In genomic region chr11:22666700-22667439, GRCh38 we compare ENCODE assay signal across 8 cellular contexts. TPM values are rescaled to one million over a fixed set of nuclear protein-coding genes. Genes with fewer than 3 reads are reported as not detected.
DNase-seq lines count a peak whose midpoint lies in the region; ATAC-seq, FAIRE-seq and TF ChIP-seq lines count a peak whose summit lies in the region.

No MANE protein-coding gene starts in this region.

- no peaks in the 10 kb centered on the region for H3K9me1 ChIP-seq in K562 (ENCODE audit: control insufficient read depth, insufficient read depth, low read length)

- H4K20me1 ChIP-seq in Loucy (ENCODE audit: insufficient read depth, low read length, poor library complexity, severe bottlenecking) (no peaks in the 10 kb centered on the region), K562 (replicated peaks; ENCODE audit: control insufficient read depth, insufficient read depth, low read length) (no peaks in the 10 kb centered on the region; the same call in 1 of the 2 replicates)

- H3K9me2 ChIP-seq in Loucy (replicated peaks; ENCODE audit: low read depth, low read length), result no peaks in the 10 kb centered on the region

- no peak for FAIRE-seq in K562 (lab: Jason Lieb, UNC)

- intact Hi-C loops in K562 (cut with micrococcal nuclease), result no loop called here

- no peaks in the 10 kb centered on the region for H3F3A ChIP-seq in Loucy (ENCODE audit: low read depth)

- no peak for TF ChIP-seq RAD21 in K562 (CRISPR knock-in tag; conservative IDR thresholded peaks at IDR 0.05 in 1 of 2, IDR thresholded peaks at IDR 0.05 in 1 of 2)

- H3K27me3 ChIP-seq in Loucy (ENCODE audit: insufficient read depth, low read length, poor library complexity, severe bottlenecking) (peaks cover 35% of the 10 kb centered on the region), K562 (ENCODE audit: control insufficient read depth in 2 of 2, insufficient read depth in 2 of 2, low read length in 2 of 2) (peaks cover 0 to 8% of the 10 kb centered on the region in 2 experiments; a peak in 2 of 5 replicates), kidney epithelial cell (ENCODE audit: control insufficient read depth, insufficient read depth, low read length) (peaks cover 2% of the 10 kb centered on the region)

- ATAC-seq in GM21390 (IDR thresholded peaks at IDR 0.05; ENCODE audit: unreplicated experiment) (peak; percentile 49), K562 (peak; percentile 64), HG03196 (IDR thresholded peaks at IDR 0.05; ENCODE audit: unreplicated experiment) (no peak)

- CTCF ChIA-PET in K562 (lab: Yijun Ruan, JAX; ENCODE audit: low intra/inter-chr PET ratio), result no interaction called here

- BruUV-seq in K562 (replicated peaks; lab: Mats Ljungman, UMichigan), result no TSS peak

- peak overlapping the region; percentile 60 for H3K4me2 ChIP-seq in Loucy (ENCODE audit: low read depth, low read length, poor library complexity, severe bottlenecking)
- H3K4me2 ChIP-seq in K562 (ENCODE audit: insufficient read depth, low read length), result no peak overlapping the region

- POLR2A ChIA-PET in K562 (lab: Yijun Ruan, JAX), result interaction anchor here (0.9 kb wide), 1 partner anchor 10 kb away, joined by 4 read pairs; no protein-coding TSS in a partner anchor

- H3K36me3 ChIP-seq in Loucy (ENCODE audit: insufficient read depth, low read length), result no peaks in the 10 kb centered on the region
- H3K36me3 ChIP-seq in K562 (ENCODE audit: control insufficient read depth, insufficient read depth, low read length), result no peaks in the 10 kb centered on the region
- no peaks in the 10 kb centered on the region for H3K36me3 ChIP-seq in kidney epithelial cell (ENCODE audit: control insufficient read depth, insufficient read depth, low read length)

- H3K79me2 ChIP-seq in Loucy (ENCODE audit: insufficient read depth, low read length), result no peaks in the 10 kb centered on the region
- no peaks in the 10 kb centered on the region for H3K79me2 ChIP-seq in K562 (ENCODE audit: control insufficient read depth, insufficient read depth, low read length)

- in situ Hi-C loops in K562 (cut with MboI), result no loop called here

- TF ChIP-seq CTCF in Loucy (conservative IDR thresholded peaks at IDR 0.05; ENCODE audit: low read length) (no peak), K562 (IDR thresholded peaks at IDR 0.05 in 2 of 3, conservative IDR thresholded peaks at IDR 0.05 in 1 of 3; ENCODE audit: insufficient read depth in 2 of 3, low read depth in 1 of 3, low read length in 3 of 3) (no peak), kidney epithelial cell (IDR thresholded peaks at IDR 0.05; ENCODE audit: insufficient read depth, low read length, poor library complexity, severe bottlenecking) (no peak)

- H3K9ac ChIP-seq in Loucy (ENCODE audit: low read depth, low read length, poor library complexity, severe bottlenecking) (no peak overlapping the region), K562 (ENCODE audit: insufficient read depth in 1 of 2, low read depth in 2 of 2, low read length in 2 of 2) (no peak overlapping the region)

- 11% methylated on average over 40 of the region's 40 CpGs for WGBS in K562 (ENCODE audit: insufficient coverage, low coverage, missing lambda C conversion rate)

- H3K4me3 ChIP-seq in Loucy (ENCODE audit: low read length, poor library complexity, severe bottlenecking), result peak overlapping the region; percentile 48
- H3K4me3 ChIP-seq in K562, result no peak overlapping the region
- peak overlapping the region; percentile 41 for H3K4me3 ChIP-seq in kidney epithelial cell (ENCODE audit: low read depth, low read length)

- H3K4me1 ChIP-seq in Loucy (ENCODE audit: insufficient read depth, low read length, poor library complexity, severe bottlenecking), result no peaks in the 10 kb centered on the region
- H3K4me1 ChIP-seq in K562 (replicated peaks in 1 of 2; ENCODE audit: control insufficient read depth in 2 of 2, insufficient read depth in 2 of 2, low read length in 2 of 2), result peaks cover 0 to 5% of the 10 kb centered on the region in 2 experiments; a peak in 2 of 5 replicates

- no peak for TF ChIP-seq EP300 in K562 (IDR thresholded peaks at IDR 0.05; ENCODE audit: low read length)

- H3K27ac ChIP-seq in K562 (ENCODE audit: extremely low read depth, low read depth, low read length), result no peak overlapping the region

- TF ChIP-seq POLR2A in K562 (conservative IDR thresholded peaks at IDR 0.05), result no peak

- H2AFZ ChIP-seq in Loucy (ENCODE audit: low read length) (0 out of 2 replicates have a peak overlapping the region, but pooled peaks have one; percentile 31), K562 (ENCODE audit: low read depth, low read length) (no peak overlapping the region)

- H3K9me3 ChIP-seq in Loucy (ENCODE audit: insufficient read depth, low read depth, low read length) (no peaks in the 10 kb centered on the region), K562 (replicated peaks; ENCODE audit: control insufficient read depth, insufficient read depth, low read depth, low read length) (no peaks in the 10 kb centered on the region)

- DNase-seq in EH (ENCODE audit: low read depth) (peak; percentile 3), K562 (ENCODE audit: extremely low read depth in 1 of 4, low spot score in 3 of 4) (no peak), kidney epithelial cell (ENCODE audit: low read depth) (no peak), DMS153 (lab: John Stamatoyannopoulos, UW) (no peak)
- peak; percentile 30 for DNase-seq in stimulated activated CD4-positive, alpha-beta T cell treated with anti-CD3 and anti-CD28 coated beads, Interleukin-15, amount 100 ng/mL, for 24 hours

TF ChIP-seq in K562, 482 proteins besides CTCF, POLR2A, EP300 and RAD21 (continues in another document):
- no peak for TF ChIP-seq OTX1 (CRISPR knock-in tag; IDR thresholded peaks at IDR 0.05)
- no peak for TF ChIP-seq U2AF1 (optimal IDR thresholded peaks at IDR 0.05; ENCODE audit: low read depth, low read length)
- TF ChIP-seq MEF2A (IDR thresholded peaks at IDR 0.05; ENCODE audit: control insufficient read depth, low read depth, low read length), result no peak
- no peak for TF ChIP-seq TBL1XR1 (IDR thresholded peaks at IDR 0.05; ENCODE audit: low read length in 2 of 2)
- no peak for TF ChIP-seq FOXM1 (IDR thresholded peaks at IDR 0.05; ENCODE audit: low read depth)
- no peak for TF ChIP-seq FOXM1 (CRISPR knock-in tag; IDR thresholded peaks at IDR 0.05; ENCODE audit: low read depth)
- TF ChIP-seq MLLT1 (IDR thresholded peaks at IDR 0.05), result no peak

RNA-seq across cellular contexts. Expression of gene GAS2, which starts 0.5 kb away (rescaled TPM):
- total RNA-seq in K562 (2011; cell fraction: chromatin; rRNA removed; ENCODE audit: low replicate concordance), result 1.7 and 3.0 TPM in 2 replicates
- 2.5 and 2.6 TPM in 2 replicates for total RNA-seq in K562 (2011; cell fraction: nucleolus; rRNA removed)
- 3.0 and 6.0 TPM in 2 replicates for total RNA-seq in K562 (2011; cell fraction: nucleoplasm; rRNA removed)
- total RNA-seq in K562 (2014; rRNA removed), result 1.2 and 2.7 TPM in 2 replicates
- total RNA-seq in K562 (2014; rRNA removed; fragmentation: Illumina TruSeq; extraction: Trizol), result 0.93 and 0.98 TPM in 2 replicates
- total RNA-seq in K562 (2015; rRNA removed; fragmentation: Illumina TruSeq; extraction: Trizol), result 1.4 and 1.8 TPM in 2 replicates
- total RNA-seq in K562 (2021), result 1.5 and 1.9 TPM in 2 replicates
- 0.54 and 1.4 TPM in 2 replicates for polyA plus RNA-seq in K562 (2011; rRNA removed)
- polyA plus RNA-seq in K562 (2011; cell fraction: cytosol; rRNA removed), result 0.66 and 1.5 TPM in 2 replicates
- polyA plus RNA-seq in K562 (2011; cell fraction: nucleus; rRNA removed), result 0.94 and 1.7 TPM in 2 replicates
- 2.5 and 2.6 TPM in 2 replicates for polyA plus RNA-seq in K562 (2012)
- polyA plus RNA-seq in K562 (2014; fragmentation: Illumina TruSeq; extraction: Trizol), result 0.86 and 0.97 TPM in 2 replicates
- 1 to 10 TPM in 1 of 2 experiments, under 1 TPM in 1; 0.77 to 1.1 TPM for polyA plus RNA-seq in K562 (2014; fragmentation: Nextera tagmentation; extraction: Ambion mirVana)
- polyA plus RNA-seq in K562 (2014; rRNA removed), result 1.1 and 1.7 TPM in 2 replicates
- polyA minus RNA-seq in K562 (2011; rRNA and poly(A)+ RNA removed), result 1.1 and 1.3 TPM in 2 replicates
- polyA minus RNA-seq in K562 (2011; cell fraction: cytosol; rRNA and poly(A)+ RNA removed), result not detected in 2 replicates
- polyA minus RNA-seq in K562 (2011; cell fraction: nucleus; rRNA and poly(A)+ RNA removed), result 1.8 and 2.3 TPM in 2 replicates
- 0.46 and 3.9 TPM in 2 replicates for total RNA-seq in kidney epithelial cell

RNA-seq across cellular contexts. Expression of gene FANCF, which starts 41.2 kb away (rescaled TPM):
- 3.5 and 4.1 TPM in 2 replicates for total RNA-seq in K562 (2011; cell fraction: chromatin; rRNA removed; ENCODE audit: low replicate concordance)
- 5.7 and 6.7 TPM in 2 replicates for total RNA-seq in K562 (2011; cell fraction: nucleolus; rRNA removed)
- 5.3 and 5.6 TPM in 2 replicates for total RNA-seq in K562 (2011; cell fraction: nucleoplasm; rRNA removed)
- total RNA-seq in K562 (2014; rRNA removed), result 7.2 and 9.7 TPM in 2 replicates
- total RNA-seq in K562 (2014; rRNA removed; fragmentation: Illumina TruSeq; extraction: Trizol), result 7.7 and 8.1 TPM in 2 replicates
- total RNA-seq in K562 (2015; rRNA removed; fragmentation: Illumina TruSeq; extraction: Trizol), result 7.8 TPM in 2 replicates
- total RNA-seq in K562 (2021), result 10.3 and 11.0 TPM in 2 replicates
- polyA plus RNA-seq in K562 (2011; rRNA removed), result 4.1 and 5.7 TPM in 2 replicates
- 2.8 and 4.7 TPM in 2 replicates for polyA plus RNA-seq in K562 (2011; cell fraction: cytosol; rRNA removed)
- polyA plus RNA-seq in K562 (2011; cell fraction: nucleus; rRNA removed), result 1.7 and 2.5 TPM in 2 replicates
- polyA plus RNA-seq in K562 (2012), result 7.1 and 8.5 TPM in 2 replicates
- polyA plus RNA-seq in K562 (2014; fragmentation: Illumina TruSeq; extraction: Trizol), result 6.7 and 7.5 TPM in 2 replicates
- polyA plus RNA-seq in K562 (2014; fragmentation: Nextera tagmentation; extraction: Ambion mirVana), result 1 to 10 TPM in 1 of 2 experiments, under 1 TPM in 1; 0.99 to 2.2 TPM
- polyA plus RNA-seq in K562 (2014; rRNA removed), result 8.1 and 10.8 TPM in 2 replicates
- 2.6 and 3.1 TPM in 2 replicates for polyA minus RNA-seq in K562 (2011; rRNA and poly(A)+ RNA removed)
- 2.5 and 3.7 TPM in 2 replicates for polyA minus RNA-seq in K562 (2011; cell fraction: cytosol; rRNA and poly(A)+ RNA removed)
- 3.8 and 4.3 TPM in 2 replicates for polyA minus RNA-seq in K562 (2011; cell fraction: nucleus; rRNA and poly(A)+ RNA removed)
- total RNA-seq in kidney epithelial cell, result 16.8 and 19.2 TPM in 2 replicates

Comparison
In these comparisons a context has a peak if more than half of its experiments do, and no peak if none do; other contexts are left out.
1. DNase-seq: peak in EH (single experiment) and stimulated activated CD4-positive, alpha-beta T cell treated with anti-CD3 and anti-CD28 coated beads, Interleukin-15, amount 100 ng/mL, for 24 hours (single experiment); none in K562 (0 of 4), kidney epithelial cell (single experiment) and DMS153 (single experiment).